Comparison of ENCODE assay signal across 1 cellular context in the genomic region with DNA sequence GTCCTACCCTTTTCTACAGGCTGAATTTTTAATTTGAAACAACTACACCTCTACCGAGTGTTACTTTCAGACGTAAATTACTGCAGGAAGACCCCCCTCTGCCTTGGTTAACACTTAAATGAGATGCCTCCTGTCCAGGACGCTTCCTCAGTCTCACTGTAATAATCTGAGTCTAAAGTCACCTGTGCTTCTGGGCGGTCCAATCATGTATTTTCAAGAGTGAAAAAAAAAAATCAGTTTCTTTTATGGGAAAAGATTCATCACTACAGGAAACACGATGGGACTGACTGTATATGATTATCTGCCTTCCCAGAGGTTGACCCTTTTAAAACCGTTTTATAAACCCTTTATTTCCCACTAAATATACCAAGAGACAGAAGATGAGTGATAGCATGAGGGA.
TF ChIP-seq lines count a peak whose summit lies in the region.

No MANE protein-coding gene starts in this region.

TF ChIP-seq in K562, 482 proteins besides CTCF, POLR2A, EP300 and RAD21 (continued from another document):
- TF ChIP-seq ZBED1 (IDR thresholded peaks at IDR 0.05) (no peak), DMBX1 (CRISPR knock-in tag; IDR thresholded peaks at IDR 0.05; ENCODE audit: borderline replicate concordance) (no peak), NR2C1 (IDR thresholded peaks at IDR 0.05) (no peak), NR2C1 (tag; IDR thresholded peaks at IDR 0.05) (no peak), STAT5B (CRISPR knock-in tag; IDR thresholded peaks at IDR 0.05) (no peak), RBM25 (IDR thresholded peaks at IDR 0.05; ENCODE audit: low read depth, low read length, severe bottlenecking) (no peak), SRSF9 (IDR thresholded peaks at IDR 0.05; ENCODE audit: borderline replicate concordance, low read depth, low read length) (no peak), FOXA3 (CRISPR knock-in tag; conservative IDR thresholded peaks at IDR 0.05 in 1 of 2, IDR thresholded peaks at IDR 0.05 in 1 of 2) (no peak), TEAD1 (CRISPR knock-in tag; IDR thresholded peaks at IDR 0.05) (no peak), ZNF77 (CRISPR knock-in tag; IDR thresholded peaks at IDR 0.05) (no peak), MTA2 (IDR thresholded peaks at IDR 0.05; ENCODE audit: low read depth) (no peak), ZBTB8A (IDR thresholded peaks at IDR 0.05; ENCODE audit: partially characterized antibody) (no peak), ILF3 (IDR thresholded peaks at IDR 0.05; ENCODE audit: borderline replicate concordance) (no peak), L3MBTL2 (IDR thresholded peaks at IDR 0.05) (no peak), NR0B1 (IDR thresholded peaks at IDR 0.05; ENCODE audit: partially characterized antibody) (no peak), ZFX (CRISPR knock-in tag; IDR thresholded peaks at IDR 0.05) (no peak)
- TF ChIP-seq, protein P1, sequence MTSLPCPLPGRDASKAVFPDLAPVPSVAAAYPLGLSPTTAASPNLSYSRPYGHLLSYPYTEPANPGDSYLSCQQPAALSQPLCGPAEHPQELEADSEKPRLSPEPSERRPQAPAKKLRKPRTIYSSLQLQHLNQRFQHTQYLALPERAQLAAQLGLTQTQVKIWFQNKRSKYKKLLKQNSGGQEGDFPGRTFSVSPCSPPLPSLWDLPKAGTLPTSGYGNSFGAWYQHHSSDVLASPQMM (CRISPR knock-in tag; IDR thresholded peaks at IDR 0.05) = no peak
- TF ChIP-seq, protein P2, sequence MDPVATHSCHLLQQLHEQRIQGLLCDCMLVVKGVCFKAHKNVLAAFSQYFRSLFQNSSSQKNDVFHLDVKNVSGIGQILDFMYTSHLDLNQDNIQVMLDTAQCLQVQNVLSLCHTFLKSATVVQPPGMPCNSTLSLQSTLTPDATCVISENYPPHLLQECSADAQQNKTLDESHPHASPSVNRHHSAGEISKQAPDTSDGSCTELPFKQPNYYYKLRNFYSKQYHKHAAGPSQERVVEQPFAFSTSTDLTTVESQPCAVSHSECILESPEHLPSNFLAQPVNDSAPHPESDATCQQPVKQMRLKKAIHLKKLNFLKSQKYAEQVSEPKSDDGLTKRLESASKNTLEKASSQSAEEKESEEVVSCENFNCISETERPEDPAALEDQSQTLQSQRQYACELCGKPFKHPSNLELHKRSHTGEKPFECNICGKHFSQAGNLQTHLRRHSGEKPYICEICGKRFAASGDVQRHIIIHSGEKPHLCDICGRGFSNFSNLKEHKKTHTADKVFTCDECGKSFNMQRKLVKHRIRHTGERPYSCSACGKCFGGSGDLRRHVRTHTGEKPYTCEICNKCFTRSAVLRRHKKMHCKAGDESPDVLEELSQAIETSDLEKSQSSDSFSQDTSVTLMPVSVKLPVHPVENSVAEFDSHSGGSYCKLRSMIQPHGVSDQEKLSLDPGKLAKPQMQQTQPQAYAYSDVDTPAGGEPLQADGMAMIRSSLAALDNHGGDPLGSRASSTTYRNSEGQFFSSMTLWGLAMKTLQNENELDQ (CRISPR knock-in tag; IDR thresholded peaks at IDR 0.05; ENCODE audit: borderline replicate concordance) = no peak
TF ChIP-seq in K562: peak in this region for 0.
